In the genomic region with DNA sequence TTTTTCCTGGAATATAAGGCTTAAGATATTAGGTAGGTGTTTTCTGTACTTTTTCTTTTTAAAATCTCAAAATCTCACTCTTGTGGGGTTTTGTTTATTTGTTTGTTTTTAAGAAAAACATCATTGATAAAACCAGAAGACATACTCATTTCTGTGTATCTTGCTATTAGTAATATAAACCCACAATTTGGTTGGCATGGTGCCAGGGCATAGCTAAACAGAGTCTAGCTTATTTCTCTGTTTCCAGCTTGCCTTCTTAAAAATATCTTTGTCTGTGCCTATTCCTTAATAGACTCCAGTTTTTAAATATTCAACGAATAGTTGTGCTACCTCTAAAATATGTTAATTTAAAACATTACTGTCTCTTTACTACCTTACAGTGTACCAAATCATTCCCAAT, we compare ENCODE assay signal across 20 cellular contexts.
A peak's percentile ranks its signal among the peaks of the same experiment; 100 is the strongest.
DNase-seq lines count a peak whose midpoint lies in the region; ATAC-seq, FAIRE-seq and TF ChIP-seq lines count a peak whose summit lies in the region.
"Had no signal": no experiment of that assay in that cellular context is flagged by ENCODE, and none has a peak within 500 bp of the region (broad histone marks: within the 10 kb centered on the region; RNA-seq: fewer than 3 reads in every experiment).

No MANE protein-coding gene starts in this region.

- H3K4me3 ChIP-seq in GM12878 (no peak overlapping the region), smooth muscle cell (no peak overlapping the region), PC-3 (ENCODE audit: low read length) (no peak overlapping the region)
- H3K4me3 ChIP-seq: Peyer's patch, SJSA1 had no signal

- H4K20me1 ChIP-seq in GM12878 (ENCODE audit: control insufficient read depth, insufficient read depth) (no peaks in the 10 kb centered on the region), smooth muscle cell (ENCODE audit: low read depth) (no peaks in the 10 kb centered on the region), PC-3 (ENCODE audit: low read length) (no peaks in the 10 kb centered on the region)

- BruUV-seq in GM12878 (replicated peaks; lab: Mats Ljungman, UMichigan) = no TSS peak
- BruUV-seq in PC-3 (replicated peaks; lab: Mats Ljungman, UMichigan) = no TSS peak

- no peaks in the 10 kb centered on the region for H3K9me3 ChIP-seq in GM12878 (replicated peaks; ENCODE audit: control insufficient read depth, insufficient read depth, low read length)
- no peaks in the 10 kb centered on the region for H3K9me3 ChIP-seq in smooth muscle cell (replicated peaks; ENCODE audit: low read depth)
- H3K9me3 ChIP-seq in PC-3 (ENCODE audit: low read length) = no peaks in the 10 kb centered on the region
- H3K9me3 ChIP-seq: SJSA1 had no signal

- intact Hi-C loops in GM12878 (cut with micrococcal nuclease; ENCODE audit: unreplicated experiment) = no loop called here
- intact Hi-C loops in PC-3 (cut with micrococcal nuclease) = no loop called here

- RAD21 ChIA-PET in GM12878 (lab: Charles Lee; ENCODE audit: unreplicated experiment) = no interaction called here

- H3K9ac ChIP-seq in GM12878 (ENCODE audit: control insufficient read depth, insufficient read depth, low read length) (no peak overlapping the region), smooth muscle cell (ENCODE audit: low read depth) (no peak overlapping the region), PC-3 (ENCODE audit: low read length) (no peak overlapping the region)

- H3K36me3 ChIP-seq in GM12878 (ENCODE audit: control insufficient read depth in 2 of 2, insufficient read depth in 2 of 2, low read length in 1 of 2) = no peaks in the 10 kb centered on the region
- H3K36me3 ChIP-seq in smooth muscle cell (ENCODE audit: low read depth) = no peaks in the 10 kb centered on the region
- no peaks in the 10 kb centered on the region for H3K36me3 ChIP-seq in PC-3 (ENCODE audit: low read depth, low read length)
- H3K36me3 ChIP-seq: Peyer's patch, SJSA1 had no signal

- H3K4me1 ChIP-seq in GM12878 (ENCODE audit: control insufficient read depth, insufficient read depth, low read length) (no peaks in the 10 kb centered on the region), smooth muscle cell (ENCODE audit: low read depth) (no peaks in the 10 kb centered on the region), PC-3 (ENCODE audit: insufficient read depth, low read length) (no peaks in the 10 kb centered on the region)
- H3K4me1 ChIP-seq: Peyer's patch, SJSA1 had no signal

- H3F3A ChIP-seq in smooth muscle cell (ENCODE audit: low read depth) (no peaks in the 10 kb centered on the region), PC-3 (ENCODE audit: low read length, unreplicated experiment) (no peaks in the 10 kb centered on the region)

- DNase-seq in NCI-H345 (lab: John Stamatoyannopoulos, UW) (peak; percentile 6), NCI-H345 treated with DMSO at 0.1 percent for 48 hours (lab: John Stamatoyannopoulos, UW; ENCODE audit: unreplicated experiment) (no peak), NCI-H1105 treated with DMSO at 0.1 percent for 48 hours (lab: John Stamatoyannopoulos, UW) (peak; percentile 85), GM12878 (ENCODE audit: low read depth, low spot score) (no peak), smooth muscle cell (lab: John Stamatoyannopoulos, UW; ENCODE audit: unreplicated experiment) (no peak), PC-3 (no peak)
- no peak for DNase-seq in activated CD4-positive, alpha-beta T cell treated with anti-CD3 and anti-CD28 coated beads, Interleukin-2, amount 50 U/mL, for 48 hours
- DNase-seq: C1 segment of cervical spinal cord, DMS79 treated with DMSO at 0.1 percent for 48 hours, GOT3, KG1, NCI-H1694 treated with DMSO at 0.1 percent for 48 hours, NCI-H2171, NCI-H510A, Peyer's patch, T-helper 2 cell had no signal

- TF ChIP-seq POLR2A in GM12878 (IDR thresholded peaks at IDR 0.05; ENCODE audit: low read depth, low read length) = no peak

- CTCF ChIA-PET in GM12878 (lab: Yijun Ruan, JAX) (no interaction called here), PC-3 (lab: Charles Lee) (no interaction called here)

- H3K27ac ChIP-seq in GM12878 (ENCODE audit: control insufficient read depth, insufficient read depth) (no peak overlapping the region), smooth muscle cell (ENCODE audit: low read depth) (no peak overlapping the region), PC-3 (ENCODE audit: low read length) (no peak overlapping the region)
- H3K27ac ChIP-seq: Peyer's patch, SJSA1 had no signal

- H3K79me2 ChIP-seq in GM12878 (ENCODE audit: control insufficient read depth, insufficient read depth, low read length) = no peaks in the 10 kb centered on the region
- no peaks in the 10 kb centered on the region for H3K79me2 ChIP-seq in smooth muscle cell (ENCODE audit: low read depth)
- H3K79me2 ChIP-seq in PC-3 (ENCODE audit: low read length) = no peaks in the 10 kb centered on the region

- H3K27me3 ChIP-seq in GM12878 (replicated peaks in 1 of 2; ENCODE audit: control insufficient read depth in 2 of 2, insufficient read depth in 2 of 2, low read length in 1 of 2) = no peaks in the 10 kb centered on the region
- no peaks in the 10 kb centered on the region for H3K27me3 ChIP-seq in smooth muscle cell (ENCODE audit: low read depth)
- H3K27me3 ChIP-seq in PC-3 (ENCODE audit: low read length) = no peaks in the 10 kb centered on the region
- H3K27me3 ChIP-seq: Peyer's patch, SJSA1 had no signal

- POLR2A ChIA-PET in GM12878 (lab: Charles Lee) = no interaction called here
- POLR2A ChIA-PET in PC-3 (lab: Charles Lee; ENCODE audit: unreplicated experiment) = no interaction called here

- TF ChIP-seq CTCF in GM12878 (IDR thresholded peaks at IDR 0.05 in 2 of 3, conservative IDR thresholded peaks at IDR 0.05 in 1 of 3; ENCODE audit: control insufficient read depth in 2 of 3, extremely low read depth in 1 of 3, insufficient read depth in 1 of 3, low read depth in 3 of 3, low read length in 3 of 3) (no peak), smooth muscle cell (IDR thresholded peaks at IDR 0.05; ENCODE audit: borderline replicate concordance, insufficient read depth, poor library complexity, severe bottlenecking) (no peak), PC-3 (conservative IDR thresholded peaks at IDR 0.05; ENCODE audit: low read depth, low read length) (no peak)

- TF ChIP-seq RAD21 in GM12878 (IDR thresholded peaks at IDR 0.05; ENCODE audit: insufficient read depth, low read depth, low read length) = no peak

- TF ChIP-seq EP300 in GM12878 (IDR thresholded peaks at IDR 0.05; ENCODE audit: borderline replicate concordance in 1 of 2, control insufficient read depth in 1 of 2, low read depth in 2 of 2, low read length in 2 of 2) = no peak

- 75% methylated on average over 1 of the region's 1 CpG for WGBS in GM12878 (ENCODE audit: insufficient coverage, insufficient replicate concordance, low lambda C conversion rate, missing lambda C conversion rate)
- 97% methylated on average over 1 of the region's 1 CpG for WGBS in smooth muscle cell (ENCODE audit: low lambda C conversion rate)

- ATAC-seq in GM12878 (no peak), PC-3 (no peak)
- ATAC-seq: HCT116 had no signal

- in situ Hi-C loops in GM12878 (cut with MboI) = no loop called here

- H3K9me2 ChIP-seq in PC-3 (replicated peaks; ENCODE audit: low read length) = no peaks in the 10 kb centered on the region

- H2AFZ ChIP-seq in GM12878 (ENCODE audit: control insufficient read depth, low read depth, low read length) (no peak overlapping the region), smooth muscle cell (ENCODE audit: low read depth) (no peak overlapping the region), PC-3 (ENCODE audit: low read length) (no peak overlapping the region)

- FAIRE-seq in G401.6 (lab: Jason Lieb, UNC) (peak; percentile 41), GM12878 (lab: Jason Lieb, UNC) (no peak)
- FAIRE-seq: GM19239 had no signal

- H3K4me2 ChIP-seq in GM12878 (ENCODE audit: control insufficient read depth, insufficient read depth) = no peak overlapping the region
- H3K4me2 ChIP-seq in smooth muscle cell = no peak overlapping the region
- no peak overlapping the region for H3K4me2 ChIP-seq in PC-3 (ENCODE audit: low read length)

- SMC1A ChIA-PET in GM12878 (lab: Charles Lee; ENCODE audit: uncharacterized antibody, unreplicated experiment) = no interaction called here

TF ChIP-seq in GM12878, 131 proteins besides CTCF, POLR2A, EP300 and RAD21:
- TF ChIP-seq RELA (IDR thresholded peaks at IDR 0.05; ENCODE audit: borderline replicate concordance, partially characterized antibody) = no peak
- peak; percentile 32; the same call in 1 of the 2 replicates for TF ChIP-seq RUNX3 (IDR thresholded peaks at IDR 0.05; ENCODE audit: low read length)

Comparison
In these comparisons a context has a peak if more than half of its experiments do, and no peak if none do; other contexts are left out.
1. DNase-seq: peak in NCI-H345 (single experiment) and NCI-H1105 treated with DMSO at 0.1 percent for 48 hours (single experiment); none in NCI-H345 treated with DMSO at 0.1 percent for 48 hours (single experiment), GM12878 (single experiment), activated CD4-positive, alpha-beta T cell treated with anti-CD3 and anti-CD28 coated beads, Interleukin-2, amount 50 U/mL, for 48 hours (0 of 2), smooth muscle cell (single experiment) and PC-3 (single experiment).